Comparison of ENCODE assay signal across 8 cellular contexts in the genomic region with DNA sequence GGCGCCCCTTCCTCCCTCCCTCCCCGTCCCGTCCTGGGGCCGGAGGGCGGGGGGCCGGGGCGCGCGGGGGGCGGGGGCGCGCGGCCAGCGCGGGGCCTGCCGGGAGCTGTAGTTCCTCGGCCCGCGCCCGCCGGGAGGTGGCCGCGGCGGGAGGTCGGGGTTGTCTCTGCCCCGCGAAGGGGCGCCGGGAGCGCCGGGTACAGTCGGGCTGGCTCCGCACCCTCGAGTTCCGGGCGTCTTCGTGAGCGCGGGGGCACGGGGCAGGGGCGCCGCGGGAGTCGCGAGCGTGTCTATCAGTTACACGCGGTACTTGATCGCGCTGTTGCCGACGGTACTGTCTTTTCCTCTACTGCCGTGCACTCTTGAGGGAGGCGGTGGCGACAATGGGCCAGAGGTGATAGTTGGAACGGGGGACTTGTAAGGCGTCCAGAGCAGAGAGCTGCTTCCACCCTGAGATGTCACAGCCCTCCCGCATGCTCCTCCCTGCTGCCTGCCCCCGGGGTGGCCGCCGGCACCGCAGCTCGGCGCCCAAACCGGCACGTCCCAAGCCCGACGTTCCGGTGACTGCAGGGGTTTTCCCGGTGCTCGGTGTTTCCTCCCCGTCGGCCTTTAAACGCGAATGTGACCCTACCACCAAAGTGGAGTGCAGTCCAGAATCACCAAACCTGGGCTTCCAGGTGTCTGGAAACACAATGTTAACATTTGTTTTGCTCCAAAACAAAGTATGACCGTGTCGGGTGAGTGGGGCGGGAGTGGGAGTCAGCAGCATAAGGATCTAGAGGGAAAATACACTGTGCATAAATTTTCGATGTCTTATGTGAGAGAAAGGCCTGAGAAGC. TPM values are rescaled to one million over a fixed set of nuclear protein-coding genes. Genes with fewer than 3 reads are reported as not detected.
A peak's percentile ranks its signal among the peaks of the same experiment; 100 is the strongest.
DNase-seq lines count a peak whose midpoint lies in the region; ATAC-seq, FAIRE-seq and TF ChIP-seq lines count a peak whose summit lies in the region.

A gene (minus strand): TSS at position 48 of the 839 bp plus-strand sequence. CDS start 8,309 bp downstream, outside the sequence.

- H4K8ac ChIP-seq in H1 (ENCODE audit: extremely low read depth, insufficient read depth, low read length) (peak within 1 kb of the TSS; percentile 86), mesendoderm (ENCODE audit: low read depth, low read length) (no peak within 1 kb of the TSS)

- H3K9me3 ChIP-seq in A673 (ENCODE audit: low read depth, low read length, poor library complexity, severe bottlenecking) (no peaks in the 10 kb centered on the region), H1 (ENCODE audit: insufficient read depth in 2 of 2, low read depth in 1 of 2, low read length in 1 of 2) (no peaks in the 10 kb centered on the region)

- H3K4me1 ChIP-seq in A673 (ENCODE audit: insufficient read depth, low read length, poor library complexity, severe bottlenecking), result peaks cover 29% of the 10 kb centered on the region
- peaks cover 0 to 5% (median 2%) of the 10 kb centered on the region in 4 experiments; a peak in 4 of 7 replicates for H3K4me1 ChIP-seq in H1 (replicated peaks in 1 of 4; ENCODE audit: control insufficient read depth in 3 of 4, insufficient read depth in 4 of 4, low read length in 3 of 4)
- H3K4me1 ChIP-seq in mesendoderm (ENCODE audit: control insufficient read depth, low read depth, low read length), result peaks cover 3% of the 10 kb centered on the region

- H3K4ac ChIP-seq in H1 (replicated peaks; ENCODE audit: insufficient read length, low read depth, low read length), result peak within 1 kb of the TSS; percentile 14
- H3K4ac ChIP-seq in mesendoderm (ENCODE audit: low read depth, low read length), result peak within 1 kb of the TSS; percentile 90

- DNase-seq in A673 (ENCODE audit: low spot score) (peak; percentile 90), NCI-H460 (ENCODE audit: extremely low read depth, low read depth) (peak; percentile 60), H1 (ENCODE audit: low read depth in 1 of 2, low spot score in 2 of 2) (peak in 1 of 2 experiments; percentile 80), mesendoderm (peak; percentile 72)
- DNase-seq in stimulated activated CD8-positive, alpha-beta memory T cell treated with anti-CD3 and anti-CD28 coated beads, Interleukin-4, amount 100 ng/mL, for 24 hours (ENCODE audit: low read depth), result peak; percentile 34

- H4K91ac ChIP-seq in H1 (replicated peaks; ENCODE audit: insufficient read length, low read length), result peak within 1 kb of the TSS; percentile 55

- no peak within 1 kb of the TSS for H2BK20ac ChIP-seq in H1 (ENCODE audit: low read length)

- no peak for FAIRE-seq in H1 (lab: Jason Lieb, UNC)

- peak within 1 kb of the TSS; percentile 77 for H2BK15ac ChIP-seq in H1 (ENCODE audit: low read length)
- H2BK15ac ChIP-seq in mesendoderm (replicated peaks; ENCODE audit: low read depth), result peak within 1 kb of the TSS; percentile 23

- H2BK120ac ChIP-seq in H1 (replicated peaks; ENCODE audit: low read depth, low read length) (no peak within 1 kb of the TSS), mesendoderm (ENCODE audit: low read depth, low read length) (peak within 1 kb of the TSS; percentile 83)

- CTCF ChIA-PET in A673 (lab: Charles Lee), result no interaction called here
- CTCF ChIA-PET in activated CD8-positive, alpha-beta memory T cell treated with anti-CD3 and anti-CD28 coated beads for 36 hours (lab: Charles Lee), result interaction anchor here (0.6 kb wide), 1 partner anchor 161 kb away, joined by 3 read pairs; no protein-coding TSS in a partner anchor
- CTCF ChIA-PET in H1 (lab: Charles Lee; ENCODE audit: partially characterized antibody), result interaction anchor here (1.2 to 2.6 kb wide), 2 partner anchors 11 to 18 kb away, joined by 3 to 11 read pairs; no protein-coding TSS in a partner anchor

- H4K5ac ChIP-seq in H1 (ENCODE audit: insufficient read length, low read depth, low read length), result peak within 1 kb of the TSS; percentile 65
- H4K5ac ChIP-seq in mesendoderm (ENCODE audit: low read length), result no peak within 1 kb of the TSS

- H3K14ac ChIP-seq in H1 (ENCODE audit: insufficient read length), result no peak within 1 kb of the TSS

- intact Hi-C loops in A673 (cut with micrococcal nuclease; ENCODE audit: unreplicated experiment), result no loop called here

- H3K56ac ChIP-seq in H1 (replicated peaks; ENCODE audit: insufficient read length, low read depth, low read length), result peak within 1 kb of the TSS; percentile 81
- H3K56ac ChIP-seq in mesendoderm (ENCODE audit: low read length), result peak within 1 kb of the TSS; percentile 95

- H2AK5ac ChIP-seq in H1 (ENCODE audit: low read depth, low read length) (no peak within 1 kb of the TSS), mesendoderm (ENCODE audit: low read length) (peak within 1 kb of the TSS; percentile 17)

- TF ChIP-seq POLR2A in H1 (IDR thresholded peaks at IDR 0.05; ENCODE audit: control extremely low read depth in 1 of 2, low read depth in 2 of 2, low read length in 2 of 2), result no peak

- TF ChIP-seq EP300 in H1 (IDR thresholded peaks at IDR 0.05; ENCODE audit: borderline replicate concordance in 1 of 2, low read depth in 2 of 2, low read length in 2 of 2), result no peak

- peaks cover 4 to 38% of the 10 kb centered on the region in 2 experiments; a peak in 3 of 4 replicates for H3K79me2 ChIP-seq in H1 (ENCODE audit: control insufficient read depth in 1 of 2, insufficient read depth in 2 of 2, low read length in 2 of 2)
- peaks cover 30% of the 10 kb centered on the region for H3K79me2 ChIP-seq in mesendoderm (ENCODE audit: control insufficient read depth, insufficient read depth, low read length)

- H3K4me2 ChIP-seq in H1 (ENCODE audit: insufficient read depth in 1 of 2, low read depth in 2 of 2, low read length in 2 of 2) (peak within 1 kb of the TSS; percentile 93 to 95), mesendoderm (ENCODE audit: low read length) (peak within 1 kb of the TSS; percentile 89)

- H3K18ac ChIP-seq in H1 (ENCODE audit: extremely low read depth, low read length), result peak within 1 kb of the TSS; percentile 79
- peak within 1 kb of the TSS; percentile 98 for H3K18ac ChIP-seq in mesendoderm (ENCODE audit: low read length)

- H3K36me3 ChIP-seq in A673 (ENCODE audit: insufficient read depth, low read length, poor library complexity, severe bottlenecking), result no peaks in the 10 kb centered on the region
- H3K36me3 ChIP-seq in H1 (ENCODE audit: control insufficient read depth in 2 of 4, insufficient read depth in 4 of 4, low read length in 3 of 4), result no peaks in the 10 kb centered on the region; a peak in 2 of 8 replicates
- H3K36me3 ChIP-seq in mesendoderm (ENCODE audit: control insufficient read depth, insufficient read depth, low read length), result no peaks in the 10 kb centered on the region

- H3K23ac ChIP-seq in H1 (ENCODE audit: insufficient read length), result no peak within 1 kb of the TSS
- no peak within 1 kb of the TSS for H3K23ac ChIP-seq in mesendoderm (ENCODE audit: low read length)

- peak within 1 kb of the TSS; percentile 55 for H2BK5ac ChIP-seq in H1 (ENCODE audit: low read depth, low read length)
- peak within 1 kb of the TSS; percentile 77 for H2BK5ac ChIP-seq in mesendoderm (ENCODE audit: low read length)

- H4K20me1 ChIP-seq in H1 (replicated peaks in 1 of 2; ENCODE audit: control insufficient read depth in 1 of 2, insufficient read depth in 2 of 2, low read length in 2 of 2), result peaks cover 0 to 3% of the 10 kb centered on the region in 2 experiments

- BruUV-seq in A673 (replicated peaks; lab: Mats Ljungman, UMichigan), result no TSS peak

- TF ChIP-seq CTCF in A673 (conservative IDR thresholded peaks at IDR 0.05; ENCODE audit: low read depth, low read length), result no peak
- TF ChIP-seq CTCF in H1 (IDR thresholded peaks at IDR 0.05; ENCODE audit: control extremely low read depth in 1 of 3, insufficient read depth in 1 of 3, low read depth in 1 of 3, low read length in 3 of 3), result no peak

- H3K79me1 ChIP-seq in H1 (ENCODE audit: low read depth, low read length) (no peaks in the 10 kb centered on the region), mesendoderm (ENCODE audit: low read length) (no peaks in the 10 kb centered on the region)

- POLR2A ChIA-PET in A673 (lab: Charles Lee; ENCODE audit: low non-redundant PET) (no interaction called here), H1 (lab: Charles Lee; ENCODE audit: partially characterized antibody) (interaction anchor here (0.8 to 1.5 kb wide), 8 partner anchors 8 to 600 kb away, joined by 3 to 4 read pairs (median 4); a partner anchor contains a TSS)
- POLR2A ChIA-PET in activated CD8-positive, alpha-beta memory T cell treated with anti-CD3 and anti-CD28 coated beads for 36 hours (lab: Charles Lee), result interaction anchor here (0.5 to 1.2 kb wide), 3 partner anchors 11 to 1341 kb away, joined by 3 to 4 read pairs (median 3); a partner anchor contains a TSS

- WGBS in H1 (ENCODE audit: extremely low coverage in 1 of 2, insufficient coverage in 1 of 2, insufficient read length in 1 of 2, insufficient replicate concordance in 2 of 2, low coverage in 1 of 2, low lambda C conversion rate in 2 of 2, missing lambda C conversion rate in 1 of 2), 2 experiments, result 9% methylated on average over 44 of the region's 79 CpGs; no CpG with 5 or more reads in 1 of the 2 experiments
- WGBS in mesendoderm (ENCODE audit: extremely low coverage, insufficient coverage, low lambda C conversion rate), result no CpG with 5 or more reads among the region's 79 CpGs

- H3K27me3 ChIP-seq in A673 (replicated peaks; ENCODE audit: insufficient read depth, low read depth, low read length, poor library complexity) (no peaks in the 10 kb centered on the region), H1 (replicated peaks in 1 of 4; ENCODE audit: control insufficient read depth in 3 of 4, extremely low read depth in 1 of 4, insufficient read depth in 3 of 4, low read length in 3 of 4) (peaks cover 0 to 15% (median 10%) of the 10 kb centered on the region in 4 experiments; a peak in 5 of 7 replicates), mesendoderm (ENCODE audit: insufficient read depth, low read length, poor library complexity) (no peaks in the 10 kb centered on the region)

- TF ChIP-seq RAD21 in H1 (IDR thresholded peaks at IDR 0.05 in 1 of 2, conservative IDR thresholded peaks at IDR 0.05 in 1 of 2; ENCODE audit: low read depth in 2 of 2, low read length in 2 of 2), result no peak

- ATAC-seq in GM18517 (IDR thresholded peaks at IDR 0.05; ENCODE audit: unreplicated experiment) (peak; percentile 55), HG03025 (IDR thresholded peaks at IDR 0.05; ENCODE audit: low FRiP score, unreplicated experiment) (peak; percentile 65)

- H3K27ac ChIP-seq in A673 (ENCODE audit: low read depth, low read length, poor library complexity, severe bottlenecking) (peak within 1 kb of the TSS; percentile 76), H1 (ENCODE audit: low read depth, low read length) (peak within 1 kb of the TSS; percentile 67), mesendoderm (ENCODE audit: low read depth, low read length) (peak within 1 kb of the TSS; percentile 98)

- H3K23me2 ChIP-seq in H1 (ENCODE audit: low read depth, low read length), result peaks cover 12% of the 10 kb centered on the region

- peak within 1 kb of the TSS; percentile 95 for H2AFZ ChIP-seq in H1 (ENCODE audit: low read length)

- H3K4me3 ChIP-seq in A673 (ENCODE audit: low read depth, low read length, poor library complexity, severe bottlenecking), result peak within 1 kb of the TSS; percentile 67
- H3K4me3 ChIP-seq in H1 (ENCODE audit: extremely low read depth in 1 of 4, insufficient read depth in 2 of 4, low read depth in 3 of 4, low read length in 4 of 4), result peak within 1 kb of the TSS; percentile 86 to 96 (median 90)
- peak within 1 kb of the TSS; percentile 89 for H3K4me3 ChIP-seq in mesendoderm (ENCODE audit: low read length)

- H2BK12ac ChIP-seq in H1 (ENCODE audit: low read depth, low read length), result peak within 1 kb of the TSS; percentile 93

- H3K9ac ChIP-seq in H1 (replicated peaks in 1 of 4; ENCODE audit: extremely low read depth in 1 of 4, low read depth in 3 of 4, low read length in 3 of 4) (peak within 1 kb of the TSS; percentile 76 to 88 (median 84)), mesendoderm (ENCODE audit: low read length) (peak within 1 kb of the TSS; percentile 93)

RNA-seq across cellular contexts. Expression of the gene that starts here (rescaled TPM):
- 53.1 and 54.9 TPM in 2 replicates for total RNA-seq in A673 (2021)
- 54.8 and 56.1 TPM in 2 replicates for total RNA-seq in NCI-H460 (2014; rRNA removed; shearing (Covaris generic))
- polyA plus RNA-seq in NCI-H460 (2014; cell fraction: nucleus; rRNA removed), result 58.5 and 99.5 TPM in 2 replicates
- 10 to 100 TPM; 61.0 to 67.1 TPM for total RNA-seq in activated CD8-positive, alpha-beta memory T cell treated with anti-CD3 and anti-CD28 coated beads for 36 hours
- 55.2 and 63.3 TPM in 2 replicates for total RNA-seq in H1 (2021; fragmentation: NEBNext Ultra II Directional; extraction: Animal tissue kit (Norgen Biotek cat#: 25700))
- 10.0 and 12.0 TPM in 2 replicates for polyA plus RNA-seq in H1 (2011; rRNA removed)
- 19.0 TPM for polyA plus RNA-seq in H1 (2011; cell fraction: cytosol; rRNA removed)
- 17.9 TPM for polyA plus RNA-seq in H1 (2011; cell fraction: nucleus; rRNA removed)
- polyA plus RNA-seq in H1 (2012, experiment 1 of 2), result 15.6 to 30.7 TPM (median 21.9 TPM) in 4 replicates
- 2.3 TPM for polyA plus RNA-seq in H1 (2012, experiment 2 of 2)
- polyA plus RNA-seq in H1 (2013, experiment 1 of 2), result 20.4 TPM
- polyA plus RNA-seq in H1 (2013, experiment 2 of 2), result 21.2 TPM
- polyA minus RNA-seq in H1 (2011; rRNA and poly(A)+ RNA removed), result 45.2 and 66.6 TPM in 2 replicates
- polyA minus RNA-seq in H1 (2011; cell fraction: cytosol; rRNA and poly(A)+ RNA removed), result 30.8 TPM
- 93.0 TPM for polyA minus RNA-seq in H1 (2011; cell fraction: nucleus; rRNA and poly(A)+ RNA removed)
- polyA plus RNA-seq in mesendoderm (2013, experiment 1 of 2), result 49.2 TPM
- 47.9 TPM for polyA plus RNA-seq in mesendoderm (2013, experiment 2 of 2)
